In genomic region chr9:21831841-21832509, GRCh38 we compare ENCODE assay signal across 8 cellular contexts. TPM values are rescaled to one million over a fixed set of nuclear protein-coding genes. Genes with fewer than 3 reads are reported as not detected.
A peak's percentile ranks its signal among the peaks of the same experiment; 100 is the strongest.
DNase-seq lines count a peak whose midpoint lies in the region; ATAC-seq and TF ChIP-seq lines count a peak whose summit lies in the region.

No MANE protein-coding gene starts in this region.

- H3K27me3 ChIP-seq in A673 (replicated peaks; ENCODE audit: insufficient read depth, low read depth, low read length, poor library complexity) = no peaks in the 10 kb centered on the region

- H3K4me1 ChIP-seq in A673 (ENCODE audit: insufficient read depth, low read length, poor library complexity, severe bottlenecking) = peaks cover 5% of the 10 kb centered on the region

- no peaks in the 10 kb centered on the region for H3K27me3 Mint-ChIP-seq in WTC11 (ENCODE audit: low read depth)

- H3K36me3 ChIP-seq in A673 (ENCODE audit: insufficient read depth, low read length, poor library complexity, severe bottlenecking) = peaks cover 25% of the 10 kb centered on the region

- H3K4me1 Mint-ChIP-seq in WTC11 = no peaks in the 10 kb centered on the region

- TF ChIP-seq CTCF in A673 (conservative IDR thresholded peaks at IDR 0.05; ENCODE audit: low read depth, low read length) = no peak
- TF ChIP-seq CTCF in WTC11 (IDR thresholded peaks at IDR 0.05) = no peak

- peaks cover 86% of the 10 kb centered on the region for H3K36me3 Mint-ChIP-seq in WTC11

- no peak overlapping the region for H3K4me3 ChIP-seq in A673 (ENCODE audit: low read depth, low read length, poor library complexity, severe bottlenecking)

- POLR2A ChIA-PET in A673 (lab: Charles Lee; ENCODE audit: low non-redundant PET) = no interaction called here
- POLR2A ChIA-PET in WTC11 (lab: Charles Lee) = no interaction called here

- no peak overlapping the region for H3K27ac ChIP-seq in A673 (ENCODE audit: low read depth, low read length, poor library complexity, severe bottlenecking)

- DNase-seq in A673 (ENCODE audit: low spot score) (peak; percentile 35), WTC11 (ENCODE audit: low spot score) (no peak), left ventricle myocardium superior (no peak), HUDEP-2 (lab: John Stamatoyannopoulos, UW; ENCODE audit: unreplicated experiment in 76 of 76) (no peak), LoVo (ENCODE audit: low spot score) (no peak), 8988T (no peak)

- no peak overlapping the region for H3K4me3 Mint-ChIP-seq in WTC11

- no peaks in the 10 kb centered on the region for H3K9me3 ChIP-seq in A673 (ENCODE audit: low read depth, low read length, poor library complexity, severe bottlenecking)

- no peaks in the 10 kb centered on the region for H3K9me3 Mint-ChIP-seq in WTC11

- ATAC-seq in GM18873 (IDR thresholded peaks at IDR 0.05; ENCODE audit: low FRiP score, unreplicated experiment) = peak; percentile 85
- peak; percentile 56 for ATAC-seq in HG03097 (IDR thresholded peaks at IDR 0.05; ENCODE audit: low FRiP score, unreplicated experiment)
- no peak for ATAC-seq in WTC11
- ATAC-seq in left ventricle myocardium superior = peak; percentile 48

- CTCF ChIA-PET in A673 (lab: Charles Lee) = no interaction called here
- CTCF ChIA-PET in WTC11 (lab: Charles Lee) = interaction anchor here (0.8 kb wide), 1 partner anchor 176 kb away, joined by 3 read pairs; no protein-coding TSS in a partner anchor

- H3K27ac Mint-ChIP-seq in WTC11 = peak overlapping the region; percentile 7; the same call in 1 of the 2 replicates

- no TSS peak for BruUV-seq in A673 (replicated peaks; lab: Mats Ljungman, UMichigan)

- intact Hi-C loops in A673 (cut with micrococcal nuclease; ENCODE audit: unreplicated experiment) (no loop called here), left ventricle myocardium superior (cut with micrococcal nuclease) (no loop called here)

TF ChIP-seq in WTC11, 78 proteins besides CTCF, POLR2A, EP300 and RAD21:
- TF ChIP-seq USF1 (CRISPR knock-in tag; IDR thresholded peaks at IDR 0.05) (no peak), FOXJ3 (CRISPR knock-in tag; IDR thresholded peaks at IDR 0.05; ENCODE audit: borderline replicate concordance) (no peak), ELF4 (CRISPR knock-in tag; IDR thresholded peaks at IDR 0.05; ENCODE audit: low read depth) (no peak), ATF1 (CRISPR knock-in tag; IDR thresholded peaks at IDR 0.05) (no peak), USF2 (CRISPR knock-in tag; IDR thresholded peaks at IDR 0.05) (no peak), ZNF121 (CRISPR knock-in tag; IDR thresholded peaks at IDR 0.05) (no peak), SMAD4 (CRISPR knock-in tag; IDR thresholded peaks at IDR 0.05) (no peak), FOXP4 (CRISPR knock-in tag; IDR thresholded peaks at IDR 0.05) (no peak), ATF3 (CRISPR knock-in tag; conservative IDR thresholded peaks at IDR 0.05) (no peak)

RNA-seq across cellular contexts. Expression of gene MTAP, which starts 29.5 kb away (rescaled TPM):
- 39.2 and 45.7 TPM in 2 replicates for total RNA-seq in A673 (2021)
- 71.8 to 84.3 TPM (median 73.9 TPM) in 3 replicates for total RNA-seq in WTC11 (2021)
- total RNA-seq in left ventricle myocardium superior = 25.7 TPM
